20 cellular contexts compared by ENCODE assay signal in the genomic region with DNA sequence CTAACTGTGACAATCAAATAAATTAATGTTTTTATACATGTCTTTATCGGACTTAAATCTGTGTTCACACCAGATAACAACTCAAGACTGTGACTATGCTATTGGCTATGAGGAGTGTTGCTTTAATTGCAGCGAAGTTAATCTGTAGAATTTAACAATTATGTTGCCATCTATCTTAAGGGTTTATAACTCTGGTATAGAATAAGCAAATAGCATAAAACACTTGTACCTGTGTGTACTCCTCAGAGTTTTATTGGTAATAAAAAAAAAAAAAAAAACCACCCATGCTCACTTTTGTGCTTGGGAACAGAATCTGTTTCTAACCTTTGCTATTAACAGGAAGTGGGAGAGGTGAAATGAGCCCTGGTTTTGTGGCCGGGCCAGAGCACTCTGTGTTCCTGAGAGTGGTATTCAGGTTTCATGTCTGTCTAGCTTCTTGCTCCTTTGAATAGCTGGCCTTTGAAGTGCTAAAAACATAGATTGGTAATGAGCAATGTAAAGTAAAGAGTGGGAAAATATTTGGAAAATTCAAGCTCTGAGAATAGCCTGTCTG. TPM values are rescaled to one million over a fixed set of nuclear protein-coding genes. Genes with fewer than 3 reads are reported as not detected.
DNase-seq lines count a peak whose midpoint lies in the region; ATAC-seq and TF ChIP-seq lines count a peak whose summit lies in the region.
"Had no signal": no experiment of that assay in that cellular context is flagged by ENCODE, and none has a peak within 500 bp of the region (broad histone marks: within the 10 kb centered on the region; RNA-seq: fewer than 3 reads in every experiment).

No MANE protein-coding gene starts in this region.

- H3K4me1 Mint-ChIP-seq in activated CD8-positive, alpha-beta T cell treated with anti-CD3 and anti-CD28 coated beads for 36 hours (ENCODE audit: low read depth): peaks cover 3% of the 10 kb centered on the region
- H3K4me1 Mint-ChIP-seq: central memory CD8-positive, alpha-beta T cell had no signal

- intact Hi-C loops in activated CD8-positive, alpha-beta T cell treated with anti-CD3 and anti-CD28 coated beads for 36 hours (cut with micrococcal nuclease): no loop called here

- H4K20me1 ChIP-seq in hepatocyte (ENCODE audit: insufficient read depth, poor library complexity, severe bottlenecking): peaks cover 5% of the 10 kb centered on the region

- H3K4me2 ChIP-seq in hepatocyte: peak overlapping the region; percentile 4

- H3K9me3 ChIP-seq in hepatocyte (ENCODE audit: low read depth): no peaks in the 10 kb centered on the region
- H3K9me3 ChIP-seq: HAP-1 had no signal

- H3K27me3 ChIP-seq in hepatocyte: no peaks in the 10 kb centered on the region

- no peaks in the 10 kb centered on the region for H3K36me3 Mint-ChIP-seq in activated CD8-positive, alpha-beta T cell treated with anti-CD3 and anti-CD28 coated beads for 36 hours (ENCODE audit: low read depth)

- no peaks in the 10 kb centered on the region for H3K9me2 ChIP-seq in hepatocyte (replicated peaks; ENCODE audit: insufficient read depth)

- H3K4me3 Mint-ChIP-seq in activated CD8-positive, alpha-beta T cell treated with anti-CD3 and anti-CD28 coated beads for 36 hours: no peak overlapping the region
- H3K4me3 Mint-ChIP-seq: central memory CD8-positive, alpha-beta T cell had no signal

- CTCF ChIA-PET in activated CD8-positive, alpha-beta T cell treated with anti-CD3 and anti-CD28 coated beads for 36 hours (lab: Charles Lee): no interaction called here

- POLR2A ChIA-PET in activated CD8-positive, alpha-beta T cell treated with anti-CD3 and anti-CD28 coated beads for 36 hours (lab: Charles Lee): no interaction called here

- TF ChIP-seq CTCF in activated CD8-positive, alpha-beta T cell treated with anti-CD3 and anti-CD28 coated beads for 36 hours (IDR thresholded peaks at IDR 0.05): no peak
- TF ChIP-seq CTCF in hepatocyte (IDR thresholded peaks at IDR 0.05; ENCODE audit: poor library complexity): no peak

- H3K9me3 Mint-ChIP-seq in activated CD8-positive, alpha-beta T cell treated with anti-CD3 and anti-CD28 coated beads for 36 hours: no peaks in the 10 kb centered on the region
- H3K9me3 Mint-ChIP-seq: central memory CD8-positive, alpha-beta T cell had no signal

- H3K27ac Mint-ChIP-seq in activated CD8-positive, alpha-beta T cell treated with anti-CD3 and anti-CD28 coated beads for 36 hours: no peak overlapping the region

- peaks cover 64% of the 10 kb centered on the region for H3K79me2 ChIP-seq in hepatocyte

- DNase-seq in LoVo (ENCODE audit: low spot score) (peak; percentile 24), hepatocyte (ENCODE audit: low spot score) (peak; percentile 26), renal cortical epithelial cell (ENCODE audit: low read depth) (peak; percentile 43), amygdala (lab: John Stamatoyannopoulos, UW) (no peak)
- DNase-seq in activated CD8-positive, alpha-beta T cell treated with anti-CD3 and anti-CD28 coated beads for 36 hours: peak; percentile 6
- DNase-seq: activated CD4-positive, CD25-positive, alpha-beta regulatory T cell; hippocampal formation; KG1; NCI-H1417 treated with DMSO at 0.1 percent for 48 hours; NCI-H226; occipital lobe; SHP77; stimulated activated CD4-positive, alpha-beta T cell treated with anti-CD3 and anti-CD28 coated beads, Interleukin-4, amount 100 ng/mL, for 4 hours; stimulated activated CD8-positive, alpha-beta memory T cell treated with anti-CD3 and anti-CD28 coated beads, Interleukin-4, amount 100 ng/mL, for 48 hours had no signal

- H3K27ac ChIP-seq in hepatocyte: peak overlapping the region; percentile 18

- WGBS in hepatocyte (ENCODE audit: low lambda C conversion rate, missing lambda C conversion rate): 46% methylated on average over 3 of the region's 3 CpGs

- H3K27me3 Mint-ChIP-seq in activated CD8-positive, alpha-beta T cell treated with anti-CD3 and anti-CD28 coated beads for 36 hours: no peaks in the 10 kb centered on the region
- H3K27me3 Mint-ChIP-seq: central memory CD8-positive, alpha-beta T cell had no signal

- no peak overlapping the region for H2AFZ ChIP-seq in hepatocyte

- no peak overlapping the region for H3K4me3 ChIP-seq in hepatocyte
- H3K4me3 ChIP-seq: HAP-1 had no signal

- H3K4me1 ChIP-seq in hepatocyte (ENCODE audit: insufficient read depth): peaks cover 7% of the 10 kb centered on the region

- H3K36me3 ChIP-seq in hepatocyte (replicated peaks; ENCODE audit: insufficient read depth, low read depth): no peaks in the 10 kb centered on the region
- H3K36me3 ChIP-seq: HAP-1 had no signal

- ATAC-seq in activated CD8-positive, alpha-beta T cell treated with anti-CD3 and anti-CD28 coated beads for 36 hours: no peak
- ATAC-seq in GM21723 (IDR thresholded peaks at IDR 0.05; ENCODE audit: unreplicated experiment) (no peak), HG03135 (IDR thresholded peaks at IDR 0.05; ENCODE audit: unreplicated experiment) (no peak)

RNA-seq across cellular contexts. Expression of gene PDE3A, which starts 53.1 kb away (rescaled TPM):
- not detected for total RNA-seq in activated CD8-positive, alpha-beta T cell treated with anti-CD3 and anti-CD28 coated beads for 36 hours
- total RNA-seq in hepatocyte: 52.0 and 61.6 TPM in 2 replicates
- 11.1 and 12.8 TPM in 2 replicates for polyA plus RNA-seq in hepatocyte
- under 0.01 and 0.10 TPM in 2 replicates for total RNA-seq in renal cortical epithelial cell
- total RNA-seq: activated CD8-positive, alpha-beta memory T cell treated with anti-CD3 and anti-CD28 coated beads for 36 hours; T-helper 1 cell treated with Interleukin-12 subunit alpha and Interleukin-12 subunit beta and Interleukin-4 antibody, amounts not matched to agents 30 ng/mL and 1 ng/mL, for 36 hours had no signal

Comparison
In these comparisons a context has a peak if more than half of its experiments do, and no peak if none do; other contexts are left out.
1. DNase-seq: peak in LoVo (single experiment), activated CD8-positive, alpha-beta T cell treated with anti-CD3 and anti-CD28 coated beads for 36 hours (single experiment), hepatocyte (single experiment) and renal cortical epithelial cell (single experiment); none in amygdala (0 of 56).
2. RNA of gene PDE3A, which starts 53.1 kb away (total RNA-seq): 52.0 to 61.6 TPM in hepatocyte; under 0.01 to 0.10 TPM in renal cortical epithelial cell and not detected in activated CD8-positive, alpha-beta T cell treated with anti-CD3 and anti-CD28 coated beads for 36 hours; every median in the first group is over 10 times any median in the second.